In genomic region chr2:159460227-159460626, GRCh38 we compare ENCODE assay signal across 24 cellular contexts.
DNase-seq lines count a peak whose midpoint lies in the region; ATAC-seq, FAIRE-seq and TF ChIP-seq lines count a peak whose summit lies in the region.
"Had no signal": no experiment of that assay in that cellular context is flagged by ENCODE, and none has a peak within 500 bp of the region (broad histone marks: within the 10 kb centered on the region; RNA-seq: fewer than 3 reads in every experiment).

No MANE protein-coding gene starts in this region.

- TF ChIP-seq EP300 in HepG2 (IDR thresholded peaks at IDR 0.05; ENCODE audit: low read depth in 2 of 2, low read length in 2 of 2) (no peak), HepG2 (CRISPR knock-in tag; IDR thresholded peaks at IDR 0.05; ENCODE audit: borderline replicate concordance) (no peak), K562 (IDR thresholded peaks at IDR 0.05; ENCODE audit: low read length) (no peak)

- H3K27me3 ChIP-seq in HepG2 (ENCODE audit: control insufficient read depth in 1 of 2, insufficient read depth in 2 of 2, low read length in 2 of 2) (no peaks in the 10 kb centered on the region), right lobe of liver (no peaks in the 10 kb centered on the region), K562 (ENCODE audit: control insufficient read depth in 2 of 2, insufficient read depth in 2 of 2, low read length in 2 of 2) (no peaks in the 10 kb centered on the region)
- H3K27me3 ChIP-seq: BE2C; BLaER1 treated with 17β-estradiol and CSF1 and Interleukin-3, amounts not matched to agents 10 nM and 100 nM had no signal

- H3K27ac Mint-ChIP-seq in T-helper 2 cell treated with Interferon-gamma antibody and Interleukin-4, amounts not matched to agents 5 μg/mL and 100 μg/mL, for 36 hours, result no peak overlapping the region
- H3K27ac Mint-ChIP-seq: CD14-positive monocyte; CD4-positive, alpha-beta T cell; GM23338; H9; HFFc6 had no signal

- CTCF ChIA-PET in HepG2 (lab: Yijun Ruan, JAX; ENCODE audit: low intra/inter-chr PET ratio, low total read pairs) (no interaction called here), K562 (lab: Yijun Ruan, JAX; ENCODE audit: low intra/inter-chr PET ratio) (no interaction called here)

- no peak overlapping the region for H3K9ac ChIP-seq in HepG2 (ENCODE audit: insufficient read depth, low read depth, low read length)
- H3K9ac ChIP-seq in K562 (ENCODE audit: insufficient read depth in 1 of 2, low read depth in 2 of 2, low read length in 2 of 2), result no peak overlapping the region
- H3K9ac ChIP-seq: BLaER1 treated with 17β-estradiol and CSF1 and Interleukin-3, amounts not matched to agents 10 nM and 100 nM had no signal

- no peaks in the 10 kb centered on the region for H3K36me3 Mint-ChIP-seq in T-helper 2 cell treated with Interferon-gamma antibody and Interleukin-4, amounts not matched to agents 5 μg/mL and 100 μg/mL, for 36 hours (ENCODE audit: low read depth)

- H3K36me3 ChIP-seq in HepG2 (replicated peaks in 1 of 2; ENCODE audit: control insufficient read depth in 1 of 2, insufficient read depth in 2 of 2, low read length in 2 of 2), result no peaks in the 10 kb centered on the region
- H3K36me3 ChIP-seq in right lobe of liver, result no peaks in the 10 kb centered on the region
- H3K36me3 ChIP-seq in K562 (ENCODE audit: control insufficient read depth, insufficient read depth, low read length), result no peaks in the 10 kb centered on the region
- H3K36me3 ChIP-seq: BE2C had no signal

- TF ChIP-seq RAD21 in HepG2 (CRISPR knock-in tag; IDR thresholded peaks at IDR 0.05) (no peak), K562 (CRISPR knock-in tag; conservative IDR thresholded peaks at IDR 0.05 in 1 of 2, IDR thresholded peaks at IDR 0.05 in 1 of 2) (no peak)

- POLR2A ChIA-PET in HepG2 (lab: Yijun Ruan, JAX) (no interaction called here), K562 (lab: Yijun Ruan, JAX) (interaction anchor here (1.6 kb wide), 1 partner anchor 27 kb away, joined by 3 read pairs; no protein-coding TSS in a partner anchor)

- ATAC-seq in HepG2 (no peak), right lobe of liver (no peak), K562 (no peak), HG03095 (IDR thresholded peaks at IDR 0.05; ENCODE audit: unreplicated experiment) (no peak)
- ATAC-seq: GM12878, GM23338 had no signal

- H3K4me1 ChIP-seq in HepG2 (ENCODE audit: insufficient read depth, low read length) (no peaks in the 10 kb centered on the region), right lobe of liver (no peaks in the 10 kb centered on the region), K562 (replicated peaks in 1 of 2; ENCODE audit: control insufficient read depth in 2 of 2, insufficient read depth in 2 of 2, low read length in 2 of 2) (peaks cover 0 to 3% of the 10 kb centered on the region in 2 experiments; a peak in 2 of 5 replicates)
- H3K4me1 ChIP-seq: BE2C had no signal

- no peak overlapping the region for H3K4me3 Mint-ChIP-seq in T-helper 2 cell treated with Interferon-gamma antibody and Interleukin-4, amounts not matched to agents 5 μg/mL and 100 μg/mL, for 36 hours
- H3K4me3 Mint-ChIP-seq: CD14-positive monocyte; CD4-positive, alpha-beta T cell; CD8-positive, alpha-beta memory T cell; GM23338; H9; HFFc6 had no signal

- H3K4me2 ChIP-seq in HepG2 (ENCODE audit: low read depth, low read length) (no peak overlapping the region), K562 (ENCODE audit: insufficient read depth, low read length) (no peak overlapping the region)
- H3K4me2 ChIP-seq: BLaER1 treated with 17β-estradiol and CSF1 and Interleukin-3, amounts not matched to agents 10 nM and 100 nM; GM23338 had no signal

- BruUV-seq in HepG2 (replicated peaks; lab: Mats Ljungman, UMichigan) (no TSS peak), K562 (replicated peaks; lab: Mats Ljungman, UMichigan) (no TSS peak)

- peaks cover 11% of the 10 kb centered on the region for H3K4me1 Mint-ChIP-seq in T-helper 2 cell treated with Interferon-gamma antibody and Interleukin-4, amounts not matched to agents 5 μg/mL and 100 μg/mL, for 36 hours (ENCODE audit: low read depth)
- H3K4me1 Mint-ChIP-seq: GM23338, H9 had no signal

- in situ Hi-C loops in HepG2 (cut with HindIII; ENCODE audit: extremely low pct_ligation_motif_present, low pct_unique_long_range_greater_than_20kb) (no loop called here), K562 (cut with MboI) (no loop called here)

- no peak overlapping the region for H2AFZ ChIP-seq in HepG2 (ENCODE audit: low read length)
- H2AFZ ChIP-seq in K562 (ENCODE audit: low read depth, low read length), result no peak overlapping the region
- H2AFZ ChIP-seq: GM23338 had no signal

- TF ChIP-seq POLR2A in HepG2 (IDR thresholded peaks at IDR 0.05; ENCODE audit: insufficient read depth in 1 of 2, low read depth in 2 of 2, low read length in 2 of 2) (no peak), right lobe of liver (IDR thresholded peaks at IDR 0.05) (no peak), K562 (conservative IDR thresholded peaks at IDR 0.05) (no peak)

- DNase-seq in HepG2 (ENCODE audit: low spot score), result no peak
- DNase-seq in right lobe of liver, result no peak
- no peak for DNase-seq in K562 (ENCODE audit: extremely low read depth in 1 of 4, low spot score in 3 of 4)
- DNase-seq in COLO668 (lab: John Stamatoyannopoulos, UW; ENCODE audit: unreplicated experiment), result no peak
- DNase-seq in foreskin fibroblast, result no peak
- DNase-seq in T-helper 2 cell treated with Interferon-gamma antibody and Interleukin-4, amounts not matched to agents 5 μg/mL and 100 μg/mL, for 36 hours (ENCODE audit: low spot score), result no peak
- DNase-seq: ACHN; AML-193; BE2C; Calu3; CD4-positive, alpha-beta T cell; CD8-positive, alpha-beta memory T cell; COR-L47; DMS153; DND-41; H9; HFFc6 had no signal

- no peaks in the 10 kb centered on the region for H3K9me1 ChIP-seq in K562 (ENCODE audit: control insufficient read depth, insufficient read depth, low read length)

- TF ChIP-seq CTCF in HepG2 (CRISPR knock-in tag; IDR thresholded peaks at IDR 0.05), result no peak
- TF ChIP-seq CTCF in right lobe of liver (IDR thresholded peaks at IDR 0.05), result no peak
- TF ChIP-seq CTCF in K562 (IDR thresholded peaks at IDR 0.05 in 2 of 3, conservative IDR thresholded peaks at IDR 0.05 in 1 of 3; ENCODE audit: insufficient read depth in 2 of 3, low read depth in 1 of 3, low read length in 3 of 3), result no peak
- no peak for TF ChIP-seq CTCF in foreskin fibroblast (IDR thresholded peaks at IDR 0.05; ENCODE audit: low read depth, low read length)

- H3K79me2 ChIP-seq in HepG2 (ENCODE audit: insufficient read depth, low read length) (no peaks in the 10 kb centered on the region), K562 (ENCODE audit: control insufficient read depth, insufficient read depth, low read length) (no peaks in the 10 kb centered on the region)

- H3K4me3 ChIP-seq in HepG2 (replicated peaks in 1 of 3; ENCODE audit: insufficient read depth in 1 of 3, low read depth in 2 of 3, low read length in 3 of 3) (no peak overlapping the region), right lobe of liver (no peak overlapping the region), K562 (no peak overlapping the region), foreskin fibroblast (ENCODE audit: low read depth in 1 of 2, low read length in 2 of 2) (no peak overlapping the region)
- H3K4me3 ChIP-seq: BLaER1 treated with 17β-estradiol and CSF1 and Interleukin-3, amounts not matched to agents 10 nM and 100 nM; GM12878; GM23338 had no signal

- H3K27ac ChIP-seq in HepG2 (ENCODE audit: extremely low read length, insufficient read depth, low read length) (no peak overlapping the region), right lobe of liver (no peak overlapping the region), K562 (ENCODE audit: extremely low read depth, low read depth, low read length) (no peak overlapping the region)
- H3K27ac ChIP-seq: 22Rv1; BLaER1 treated with 17β-estradiol and CSF1 and Interleukin-3, amounts not matched to agents 10 nM and 100 nM had no signal

- H3K9me3 Mint-ChIP-seq in T-helper 2 cell treated with Interferon-gamma antibody and Interleukin-4, amounts not matched to agents 5 μg/mL and 100 μg/mL, for 36 hours, result no peaks in the 10 kb centered on the region
- H3K9me3 Mint-ChIP-seq: CD14-positive monocyte; CD4-positive, alpha-beta T cell; CD8-positive, alpha-beta memory T cell; GM23338; H9; HFFc6 had no signal

- intact Hi-C loops in HepG2 (cut with micrococcal nuclease; ENCODE audit: unreplicated experiment), result no loop called here
- intact Hi-C loops in right lobe of liver (cut with DNase I), result no loop called here
- intact Hi-C loops in K562 (cut with micrococcal nuclease), result no loop called here

- H3K9me3 ChIP-seq in HepG2 (ENCODE audit: low read length) (no peaks in the 10 kb centered on the region), right lobe of liver (no peaks in the 10 kb centered on the region), K562 (replicated peaks; ENCODE audit: control insufficient read depth, insufficient read depth, low read depth, low read length) (no peaks in the 10 kb centered on the region)
- H3K9me3 ChIP-seq: BE2C; BLaER1 treated with 17β-estradiol and CSF1 and Interleukin-3, amounts not matched to agents 10 nM and 100 nM had no signal

- FAIRE-seq in HepG2 (lab: Jason Lieb, UNC), result no peak
- no peak for FAIRE-seq in K562 (lab: Jason Lieb, UNC)
- FAIRE-seq in islet of Langerhans (lab: Jason Lieb, UNC), result peak; percentile 71
- FAIRE-seq: GM12878 had no signal

- H4K20me1 ChIP-seq in HepG2 (ENCODE audit: insufficient read depth, low read length) (no peaks in the 10 kb centered on the region), K562 (replicated peaks; ENCODE audit: control insufficient read depth, insufficient read depth, low read length) (no peaks in the 10 kb centered on the region)

- no peaks in the 10 kb centered on the region for H3K27me3 Mint-ChIP-seq in T-helper 2 cell treated with Interferon-gamma antibody and Interleukin-4, amounts not matched to agents 5 μg/mL and 100 μg/mL, for 36 hours (ENCODE audit: low read depth)
- H3K27me3 Mint-ChIP-seq: CD4-positive, alpha-beta T cell; CD8-positive, alpha-beta memory T cell had no signal

- 39% methylated on average over 1 of the region's 1 CpG for WGBS in HepG2 (ENCODE audit: low lambda C conversion rate)
- WGBS in right lobe of liver (ENCODE audit: insufficient coverage, low coverage, low lambda C conversion rate, missing lambda C conversion rate), result 73% methylated on average over 1 of the region's 1 CpG
- 0% methylated on average over 1 of the region's 1 CpG for WGBS in K562 (ENCODE audit: insufficient coverage, low coverage, missing lambda C conversion rate)

TF ChIP-seq in HepG2, 621 proteins besides CTCF, POLR2A, EP300 and RAD21 (continues in another document):
- TF ChIP-seq RXRB (CRISPR knock-in tag; IDR thresholded peaks at IDR 0.05; ENCODE audit: borderline replicate concordance), result no peak
- TF ChIP-seq ZNF724P (CRISPR knock-in tag; IDR thresholded peaks at IDR 0.05; ENCODE audit: borderline replicate concordance), result no peak
- TF ChIP-seq MAFK (conservative IDR thresholded peaks at IDR 0.05 in 1 of 2, IDR thresholded peaks at IDR 0.05 in 1 of 2; ENCODE audit: low read length in 2 of 2), result peak; percentile 57 to 68; a peak in 3 of 4 replicates

Comparison
In these comparisons a context has a peak if more than half of its experiments do, and no peak if none do; other contexts are left out.
1. Of the 241 proteins assayed by ChIP-seq in both HepG2 and K562: peak only in HepG2: MAFK; only in K562: none; in both: none; in neither: 240.